5 cellular contexts compared by ENCODE assay signal in genomic region chr1:11166744-11167143, GRCh38. TPM values are rescaled to one million over a fixed set of nuclear protein-coding genes. Genes with fewer than 3 reads are reported as not detected.
"Had no signal": no experiment of that assay in that cellular context is flagged by ENCODE, and none has a peak within 500 bp of the region (broad histone marks: within the 10 kb centered on the region; RNA-seq: fewer than 3 reads in every experiment).

No MANE protein-coding gene starts in this region.

RNA-seq across cellular contexts. Expression of gene ANGPTL7, which starts 22.4 kb away (rescaled TPM):
- total RNA-seq: HepG2, HT-29, HT1080 had no signal
- polyA plus RNA-seq: HepG2, IgD-negative memory B cell, IMR-90 had no signal
